ENCODE assay signal across 1 cellular context in genomic region chr9:129075996-129076639, GRCh38.
TF ChIP-seq lines count a peak whose summit lies in the region.

No MANE protein-coding gene starts in this region.

TF ChIP-seq in HepG2, 621 proteins besides CTCF, POLR2A, EP300 and RAD21 (continues in another document):
- TF ChIP-seq ZZZ3 (CRISPR knock-in tag; IDR thresholded peaks at IDR 0.05; ENCODE audit: borderline replicate concordance) (no peak), ZMYM4 (CRISPR knock-in tag; IDR thresholded peaks at IDR 0.05) (peak; percentile 62; the same call in 1 of the 2 replicates), PAXIP1 (CRISPR knock-in tag; conservative IDR thresholded peaks at IDR 0.05) (peak; percentile 61), ZSCAN25 (CRISPR knock-in tag; IDR thresholded peaks at IDR 0.05) (no peak), CENPT (CRISPR knock-in tag; IDR thresholded peaks at IDR 0.05; ENCODE audit: low read depth) (no peak), RNF219 (CRISPR knock-in tag; IDR thresholded peaks at IDR 0.05) (no peak), SALL1 (CRISPR knock-in tag; IDR thresholded peaks at IDR 0.05) (peak; percentile 23; the same call in 1 of the 2 replicates), ZNF737 (CRISPR knock-in tag; IDR thresholded peaks at IDR 0.05; ENCODE audit: borderline replicate concordance) (no peak), HNF4G (IDR thresholded peaks at IDR 0.05; ENCODE audit: borderline replicate concordance, low read depth, low read length) (peak; percentile 84), HNF4G (CRISPR knock-in tag; IDR thresholded peaks at IDR 0.05; ENCODE audit: borderline replicate concordance, low read depth) (no peak), JUNB (CRISPR knock-in tag; IDR thresholded peaks at IDR 0.05; ENCODE audit: borderline replicate concordance) (no peak), ZSCAN5A (CRISPR knock-in tag; IDR thresholded peaks at IDR 0.05; ENCODE audit: borderline replicate concordance) (peak; percentile 83; the same call in 1 of the 2 replicates), GPN1 (CRISPR knock-in tag; IDR thresholded peaks at IDR 0.05; ENCODE audit: borderline replicate concordance) (no peak), ZBTB1 (CRISPR knock-in tag; IDR thresholded peaks at IDR 0.05; ENCODE audit: borderline replicate concordance) (no peak), HNF1A (IDR thresholded peaks at IDR 0.05; ENCODE audit: low read depth) (no peak), HNF1A (CRISPR knock-in tag; IDR thresholded peaks at IDR 0.05; ENCODE audit: borderline replicate concordance) (no peak), HNRNPH1 (optimal IDR thresholded peaks at IDR 0.05; ENCODE audit: low read depth, low read length) (no peak), ZNF264 (CRISPR knock-in tag; IDR thresholded peaks at IDR 0.05) (no peak), HOXA5 (CRISPR knock-in tag; IDR thresholded peaks at IDR 0.05) (no peak), ZNF781 (CRISPR knock-in tag; IDR thresholded peaks at IDR 0.05; ENCODE audit: borderline replicate concordance, not compliant biosample characterization) (no peak), ZNF10 (CRISPR knock-in tag; IDR thresholded peaks at IDR 0.05; ENCODE audit: borderline replicate concordance, low read depth) (no peak), RARA (CRISPR knock-in tag; IDR thresholded peaks at IDR 0.05) (peak; percentile 15; the same call in 1 of the 2 replicates), FOXJ3 (CRISPR knock-in tag; IDR thresholded peaks at IDR 0.05; ENCODE audit: borderline replicate concordance) (no peak), NR2F6 (IDR thresholded peaks at IDR 0.05) (0 out of 2 replicates have a peak, but pooled peaks have one; percentile 19), NR2F6 (CRISPR knock-in tag; IDR thresholded peaks at IDR 0.05) (no peak), TEF (CRISPR knock-in tag; IDR thresholded peaks at IDR 0.05) (no peak), ZNF263 (CRISPR knock-in tag; IDR thresholded peaks at IDR 0.05) (no peak), NR2C2 (CRISPR knock-in tag; IDR thresholded peaks at IDR 0.05; ENCODE audit: borderline replicate concordance) (peak; percentile 40; the same call in 1 of the 2 replicates), ZMYM3 (CRISPR knock-in tag; IDR thresholded peaks at IDR 0.05) (no peak), TBP (CRISPR knock-in tag; IDR thresholded peaks at IDR 0.05) (no peak), MLLT10 (CRISPR knock-in tag; IDR thresholded peaks at IDR 0.05) (no peak), AFF4 (CRISPR knock-in tag; IDR thresholded peaks at IDR 0.05) (no peak), DMTF1 (CRISPR knock-in tag; IDR thresholded peaks at IDR 0.05) (no peak), ZNF724P (CRISPR knock-in tag; IDR thresholded peaks at IDR 0.05; ENCODE audit: borderline replicate concordance) (no peak), ZNF30 (CRISPR knock-in tag; IDR thresholded peaks at IDR 0.05) (no peak), NR3C1 (CRISPR knock-in tag; IDR thresholded peaks at IDR 0.05) (no peak), ZNF260 (CRISPR knock-in tag; IDR thresholded peaks at IDR 0.05; ENCODE audit: borderline replicate concordance, low read depth) (no peak), KDM5B (CRISPR knock-in tag; IDR thresholded peaks at IDR 0.05; ENCODE audit: borderline replicate concordance) (no peak), FLYWCH1 (CRISPR knock-in tag; IDR thresholded peaks at IDR 0.05) (no peak), TOE1 (CRISPR knock-in tag; IDR thresholded peaks at IDR 0.05) (no peak), HNF4A (CRISPR knock-in tag; IDR thresholded peaks at IDR 0.05) (peak; percentile 88), MED8 (CRISPR knock-in tag; IDR thresholded peaks at IDR 0.05; ENCODE audit: insufficient replicate concordance) (no peak), ZC3H13 (CRISPR knock-in tag; IDR thresholded peaks at IDR 0.05) (no peak), MXD1 (CRISPR knock-in tag; IDR thresholded peaks at IDR 0.05) (no peak)
